9 cellular contexts compared by ENCODE assay signal in genomic region chr11:44979536-44980399, GRCh38. TPM values are rescaled to one million over a fixed set of nuclear protein-coding genes. Genes with fewer than 3 reads are reported as not detected.
DNase-seq lines count a peak whose midpoint lies in the region; ATAC-seq and TF ChIP-seq lines count a peak whose summit lies in the region.
"Had no signal": no experiment of that assay in that cellular context is flagged by ENCODE, and none has a peak within 500 bp of the region (broad histone marks: within the 10 kb centered on the region; RNA-seq: fewer than 3 reads in every experiment).

No MANE protein-coding gene starts in this region.

- H3K9me3 ChIP-seq in heart left ventricle: peaks cover 0 to 3% (median 0%) of the 10 kb centered on the region in 12 donors
- no peaks in the 10 kb centered on the region for H3K9me3 ChIP-seq in Caco-2
- H3K9me3 ChIP-seq: SK-N-SH had no signal

- no peaks in the 10 kb centered on the region for H3K36me3 Mint-ChIP-seq in Caco-2 (ENCODE audit: insufficient read depth, unreplicated experiment)

- H3K4me1 ChIP-seq in heart left ventricle (peaks cover 0 to 42% (median 21%) of the 10 kb centered on the region in 12 donors), urinary bladder (ENCODE audit: insufficient read depth) (no peaks in the 10 kb centered on the region), Caco-2 (peaks cover 9% of the 10 kb centered on the region)

- TF ChIP-seq CTCF in heart left ventricle (IDR thresholded peaks at IDR 0.05): no peak
- TF ChIP-seq CTCF in VCaP (conservative IDR thresholded peaks at IDR 0.05): no peak
- no peak for TF ChIP-seq CTCF in Caco-2 (IDR thresholded peaks at IDR 0.05; ENCODE audit: insufficient read depth in 1 of 2, low read depth in 1 of 2, low read length in 1 of 2, severe bottlenecking in 1 of 2, unreplicated experiment in 1 of 2)

- H3K27me3 ChIP-seq in heart left ventricle (no peaks in the 10 kb centered on the region), Caco-2 (replicated peaks; ENCODE audit: control insufficient read depth, insufficient read depth, low read length) (no peaks in the 10 kb centered on the region)

- H3K4me1 Mint-ChIP-seq in Caco-2 (ENCODE audit: low read depth, unreplicated experiment): peaks cover 12% of the 10 kb centered on the region

- CTCF ChIA-PET in Caco-2 (lab: Charles Lee): interaction anchor here (1.1 to 1.4 kb wide), 2 partner anchors 61 to 131 kb away, joined by 3 read pairs; no protein-coding TSS in a partner anchor

- no peak overlapping the region for H3K4me3 Mint-ChIP-seq in Caco-2 (ENCODE audit: unreplicated experiment)

- POLR2A ChIA-PET in Caco-2 (lab: Charles Lee): no interaction called here

- H3K27ac Mint-ChIP-seq in Caco-2 (ENCODE audit: unreplicated experiment): no peak overlapping the region

- WGBS in heart left ventricle, 4 donors: 66 to 82% (median 77%) methylated on average over 25 of the region's 25 CpGs
- WGBS in urinary bladder: 77% methylated on average over 25 of the region's 25 CpGs

- peaks cover 3% of the 10 kb centered on the region for H3K27me3 Mint-ChIP-seq in Caco-2 (ENCODE audit: insufficient read depth, unreplicated experiment)

- no TSS peak for BruUV-seq in Caco-2 (replicated peaks; lab: Mats Ljungman, UMichigan)

- ATAC-seq in heart left ventricle (peak; percentile 18 to 86 (median 45)), left lobe of liver (peak; percentile 59), HG02973 (IDR thresholded peaks at IDR 0.05; ENCODE audit: unreplicated experiment) (no peak)

- no peak overlapping the region for H3K4me3 ChIP-seq in heart left ventricle
- no peak overlapping the region for H3K4me3 ChIP-seq in urinary bladder (ENCODE audit: low read depth, low read length)
- H3K4me3 ChIP-seq in Caco-2 (ENCODE audit: low read depth, low read length): no peak overlapping the region

- H3K36me3 ChIP-seq in heart left ventricle: no peaks in the 10 kb centered on the region
- no peaks in the 10 kb centered on the region for H3K36me3 ChIP-seq in urinary bladder (ENCODE audit: insufficient read depth)
- H3K36me3 ChIP-seq in Caco-2 (ENCODE audit: control insufficient read depth, insufficient read depth, low read length): no peaks in the 10 kb centered on the region

- H3K27ac ChIP-seq in heart left ventricle (peak overlapping the region in 7 of 12 donors; percentile 14 to 73 (median 45)), VCaP (peak overlapping the region; percentile 100), urinary bladder (ENCODE audit: low read depth) (peak overlapping the region; percentile 48)

- no peaks in the 10 kb centered on the region for H3K9me3 Mint-ChIP-seq in Caco-2 (ENCODE audit: unreplicated experiment)

- intact Hi-C loops in heart left ventricle (cut with DNase I): no loop called here
- intact Hi-C loops in cardiac septum (cut with DNase I): no loop called here
- intact Hi-C loops in Caco-2 (cut with micrococcal nuclease; ENCODE audit: unreplicated experiment): loop anchor here (5.0 kb wide), 1 partner anchor 42 kb away; no protein-coding TSS in a partner anchor

- DNase-seq in heart left ventricle (peak in 3 of 5 donors; percentile 59 to 67 (median 64)), cardiac septum (ENCODE audit: low spot score) (no peak), left lobe of liver (ENCODE audit: low spot score) (peak; percentile 81), Caco-2 (no peak), glomerular visceral epithelial cell (ENCODE audit: extremely low spot score) (no peak)
- DNase-seq: SK-N-SH had no signal

- no peak for TF ChIP-seq POLR2A in heart left ventricle (IDR thresholded peaks at IDR 0.05)

RNA-seq across cellular contexts. Expression of gene TP53I11, which starts 29.1 kb away (rescaled TPM):
- 10 to 100 TPM; 24.0 to 75.0 (median 39.4) TPM for total RNA-seq in heart left ventricle
- polyA plus RNA-seq in heart left ventricle: 10 to 100 TPM; 34.9 to 91.3 TPM
- 38.4 TPM for total RNA-seq in cardiac septum
- total RNA-seq in left lobe of liver: 8.7 TPM
- 10.7 TPM for total RNA-seq in urinary bladder
- 35.8 TPM for polyA plus RNA-seq in urinary bladder
- total RNA-seq in Caco-2 (2022): 4.4 and 7.7 TPM in 2 replicates

Comparison
In these comparisons a context has a peak if more than half of its experiments do, and no peak if none do; other contexts are left out.
1. DNase-seq: peak in heart left ventricle (3 of 5) and left lobe of liver (single experiment); none in cardiac septum (single experiment), Caco-2 (0 of 2) and glomerular visceral epithelial cell (single experiment).
2. H3K27ac ChIP-seq: peak in every context shown above with its lines; median percentile 100 in VCaP; 48 in urinary bladder; 45 in heart left ventricle.